1 cellular context compared by ENCODE assay signal in genomic region chr11:62010935-62011528, GRCh38.
TF ChIP-seq lines count a peak whose summit lies in the region.

No MANE protein-coding gene starts in this region.

TF ChIP-seq in endothelial cell of umbilical vein, 7 proteins besides CTCF, POLR2A, EP300 and RAD21 (continued from another document):
- TF ChIP-seq GATA2 (IDR thresholded peaks at IDR 0.05; ENCODE audit: insufficient read depth, insufficient read length, low read depth, low read length) (no peak), MYC (IDR thresholded peaks at IDR 0.05; ENCODE audit: low read depth, low read length) (no peak), EZH2 (IDR thresholded peaks at IDR 0.05; ENCODE audit: borderline replicate concordance, low read depth, low read length, severe bottlenecking) (no peak), POLR2AphosphoS5 (IDR thresholded peaks at IDR 0.05; ENCODE audit: insufficient read depth, low read depth, low read length) (no peak)
